Comparison of ENCODE assay signal across 1 cellular context in genomic region chr11:130181295-130182272, GRCh38.
TF ChIP-seq lines count a peak whose summit lies in the region.

No MANE protein-coding gene starts in this region.

TF ChIP-seq in K562, 482 proteins besides CTCF, POLR2A, EP300 and RAD21 (continued from another document):
- TF ChIP-seq, protein P1, sequence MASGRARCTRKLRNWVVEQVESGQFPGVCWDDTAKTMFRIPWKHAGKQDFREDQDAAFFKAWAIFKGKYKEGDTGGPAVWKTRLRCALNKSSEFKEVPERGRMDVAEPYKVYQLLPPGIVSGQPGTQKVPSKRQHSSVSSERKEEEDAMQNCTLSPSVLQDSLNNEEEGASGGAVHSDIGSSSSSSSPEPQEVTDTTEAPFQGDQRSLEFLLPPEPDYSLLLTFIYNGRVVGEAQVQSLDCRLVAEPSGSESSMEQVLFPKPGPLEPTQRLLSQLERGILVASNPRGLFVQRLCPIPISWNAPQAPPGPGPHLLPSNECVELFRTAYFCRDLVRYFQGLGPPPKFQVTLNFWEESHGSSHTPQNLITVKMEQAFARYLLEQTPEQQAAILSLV (tag; IDR thresholded peaks at IDR 0.05), result no peak
- TF ChIP-seq FOSL1 (tag; conservative IDR thresholded peaks at IDR 0.05), result 0 out of 2 replicates have a peak, but pooled peaks have one; percentile 40
- TF ChIP-seq ARID3A (IDR thresholded peaks at IDR 0.05; ENCODE audit: borderline replicate concordance, low read depth, low read length), result no peak
- TF ChIP-seq ARNT (IDR thresholded peaks at IDR 0.05), result no peak
- TF ChIP-seq SIN3A (IDR thresholded peaks at IDR 0.05; ENCODE audit: borderline replicate concordance in 2 of 2, control insufficient read depth in 1 of 2, low read depth in 2 of 2, low read length in 2 of 2), result no peak
